ENCODE assay signal across 1 cellular context in the genomic region with DNA sequence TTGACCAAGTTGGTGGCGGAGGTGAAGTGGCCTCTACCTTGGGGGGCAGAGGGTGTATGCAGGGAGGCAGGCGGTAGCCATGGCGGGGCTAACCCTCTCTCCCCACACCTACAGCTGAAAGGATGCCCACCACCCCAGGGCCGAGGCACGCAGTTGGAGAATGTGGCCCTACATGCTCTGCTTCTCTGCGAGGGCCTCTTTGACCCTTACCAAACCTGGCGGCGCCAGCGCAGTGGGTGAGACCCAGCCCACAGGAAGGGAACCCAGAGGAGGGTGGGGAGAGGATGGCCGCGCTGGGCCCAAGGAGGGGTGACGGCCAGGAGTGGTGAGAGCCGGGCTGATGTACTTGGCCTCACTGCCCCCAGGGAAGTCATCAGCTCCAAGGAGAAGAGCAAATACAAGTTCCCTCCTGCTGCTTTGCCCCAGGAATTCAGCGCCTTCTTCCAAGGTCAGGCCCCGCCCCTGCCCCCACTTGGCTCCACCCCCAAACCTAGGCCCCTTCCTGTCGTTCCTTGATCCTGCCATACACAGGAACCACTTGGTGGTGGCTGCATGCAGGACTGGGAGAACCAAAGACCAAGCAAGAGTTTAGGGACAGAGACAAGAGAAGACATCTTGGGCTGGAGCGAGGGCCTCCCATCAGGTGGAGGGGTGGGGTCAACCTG.
TF ChIP-seq lines count a peak whose summit lies in the region.

No MANE protein-coding gene starts in this region.

TF ChIP-seq in H1, 55 proteins besides CTCF, POLR2A, EP300 and RAD21:
- TF ChIP-seq CBX5 (IDR thresholded peaks at IDR 0.05; ENCODE audit: low read depth, low read length): no peak
- no peak for TF ChIP-seq KDM4A (IDR thresholded peaks at IDR 0.05; ENCODE audit: low read depth, low read length, severe bottlenecking)
- TF ChIP-seq, protein P1, sequence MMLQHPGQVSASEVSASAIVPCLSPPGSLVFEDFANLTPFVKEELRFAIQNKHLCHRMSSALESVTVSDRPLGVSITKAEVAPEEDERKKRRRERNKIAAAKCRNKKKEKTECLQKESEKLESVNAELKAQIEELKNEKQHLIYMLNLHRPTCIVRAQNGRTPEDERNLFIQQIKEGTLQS (IDR thresholded peaks at IDR 0.05; ENCODE audit: insufficient read depth, low read depth, low read length): no peak
- TF ChIP-seq GABPA (IDR thresholded peaks at IDR 0.05; ENCODE audit: borderline replicate concordance, insufficient read depth, low read length): no peak
- TF ChIP-seq GTF2F1 (IDR thresholded peaks at IDR 0.05; ENCODE audit: borderline replicate concordance, low read depth, low read length): no peak
- no peak for TF ChIP-seq CHD1 (IDR thresholded peaks at IDR 0.05; ENCODE audit: low read depth, low read length)
- TF ChIP-seq RNF2 (IDR thresholded peaks at IDR 0.05; ENCODE audit: borderline replicate concordance, low read depth, low read length, missing control alignments, poor library complexity, severe bottlenecking): no peak
- no peak for TF ChIP-seq EZH2 (IDR thresholded peaks at IDR 0.05; ENCODE audit: low read depth, low read length, severe bottlenecking)
- no peak for TF ChIP-seq BCL11A (IDR thresholded peaks at IDR 0.05; ENCODE audit: low read depth in 2 of 2, low read length in 2 of 2)
- TF ChIP-seq, protein P2, sequence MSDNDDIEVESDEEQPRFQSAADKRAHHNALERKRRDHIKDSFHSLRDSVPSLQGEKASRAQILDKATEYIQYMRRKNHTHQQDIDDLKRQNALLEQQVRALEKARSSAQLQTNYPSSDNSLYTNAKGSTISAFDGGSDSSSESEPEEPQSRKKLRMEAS (IDR thresholded peaks at IDR 0.05): no peak
- no peak for TF ChIP-seq SRF (IDR thresholded peaks at IDR 0.05; ENCODE audit: low read depth, low read length)
- TF ChIP-seq TAF7 (optimal IDR thresholded peaks at IDR 0.05; ENCODE audit: borderline replicate concordance, low read depth, low read length): no peak
TF ChIP-seq in H1: peak in this region for 0.
